In genomic region chr1:120415492-120415931, GRCh38 we compare ENCODE assay signal across 8 cellular contexts. TPM values are rescaled to one million over a fixed set of nuclear protein-coding genes. Genes with fewer than 3 reads are reported as not detected.
DNase-seq lines count a peak whose midpoint lies in the region; ATAC-seq, FAIRE-seq and TF ChIP-seq lines count a peak whose summit lies in the region.
"Not testable (repeated sequence)": the region's sequence is repeated elsewhere in the genome, so short reads cannot be mapped to it uniquely, and the experiment has no call there.

No MANE protein-coding gene starts in this region.

- peak overlapping the region; percentile 31; the same call in 1 of the 2 replicates for H3K9ac ChIP-seq in PC-3 (ENCODE audit: low read length)

- H3K9me3 Mint-ChIP-seq in activated CD8-positive, alpha-beta memory T cell treated with anti-CD3 and anti-CD28 coated beads, Interleukin-2, amount 10 ng/mL, durations not matched to agents 7 days and 5 days (ENCODE audit: low read depth) = not testable (repeated sequence)

- WGBS in A549 (ENCODE audit: missing lambda C conversion rate) = 0% methylated on average over 6 of the region's 21 CpGs
- WGBS in ectodermal cell, 2 experiments = 3% methylated on average over 18 to 19 of the region's 21 CpGs

- H3K4me2 ChIP-seq in A549 (peak overlapping the region; percentile 62; the same call in 2 of the 3 replicates), PC-3 (ENCODE audit: low read length) (peak overlapping the region; percentile 76)

- peak overlapping the region; percentile 54 for H3K4me3 ChIP-seq in A549
- peak overlapping the region; percentile 67 for H3K4me3 ChIP-seq in PC-3 (ENCODE audit: low read length)
- peak overlapping the region; percentile 43 for H3K4me3 ChIP-seq in ectodermal cell (ENCODE audit: insufficient read depth, low read depth, low read length)
- H3K4me3 ChIP-seq in skeletal muscle cell (ENCODE audit: low read depth, low read length) = peak overlapping the region; percentile 55

- TF ChIP-seq RAD21 in A549 (conservative IDR thresholded peaks at IDR 0.05 in 1 of 2, IDR thresholded peaks at IDR 0.05 in 1 of 2) = not testable (repeated sequence)

- H3K79me2 ChIP-seq in PC-3 (ENCODE audit: low read length) = not testable (repeated sequence)

- peak; percentile 68 to 88 for ATAC-seq in A549
- ATAC-seq in GM19035 (IDR thresholded peaks at IDR 0.05; ENCODE audit: unreplicated experiment) = peak; percentile 56
- peak; percentile 30 for ATAC-seq in HG03520 (IDR thresholded peaks at IDR 0.05; ENCODE audit: unreplicated experiment)
- peak; percentile 75 for ATAC-seq in PC-3
- ATAC-seq in activated CD8-positive, alpha-beta memory T cell treated with anti-CD3 and anti-CD28 coated beads, Interleukin-2, amount 10 ng/mL, durations not matched to agents 7 days and 5 days = peak; percentile 28

- H3F3A ChIP-seq in PC-3 (ENCODE audit: low read length, unreplicated experiment) = not testable (repeated sequence)

- intact Hi-C loops in PC-3 (cut with micrococcal nuclease) = not testable (repeated sequence)

- peak overlapping the region; percentile 92 for H3K4me3 Mint-ChIP-seq in activated CD8-positive, alpha-beta memory T cell treated with anti-CD3 and anti-CD28 coated beads, Interleukin-2, amount 10 ng/mL, durations not matched to agents 7 days and 5 days

- not testable (repeated sequence) for FAIRE-seq in A549 (lab: Jason Lieb, UNC)

- DNase-seq in A549 (ENCODE audit: low read depth in 1 of 2, low spot score in 1 of 2) = peak in 1 of 2 experiments; percentile 25
- peak; percentile 50 for DNase-seq in PC-3
- DNase-seq in activated CD8-positive, alpha-beta memory T cell treated with anti-CD3 and anti-CD28 coated beads, Interleukin-2, amount 10 ng/mL, durations not matched to agents 7 days and 5 days = peak; percentile 67
- peak; percentile 56 for DNase-seq in left kidney (ENCODE audit: low read depth, low spot score)
- DNase-seq in skeletal muscle cell (ENCODE audit: low read depth) = not testable (repeated sequence)

- TSS peak; percentile 47 for BruUV-seq in PC-3 (replicated peaks; lab: Mats Ljungman, UMichigan)

- peak overlapping the region; percentile 66; the same call in 1 of the 2 replicates for H2AFZ ChIP-seq in PC-3 (ENCODE audit: low read length)

- not testable (repeated sequence) for H3K36me3 ChIP-seq in PC-3 (ENCODE audit: low read depth, low read length); ectodermal cell (ENCODE audit: control insufficient read depth, insufficient read depth, low read length)

- H3K27ac ChIP-seq in A549 = peak overlapping the region; percentile 72 to 86
- not testable (repeated sequence) for H3K27ac ChIP-seq in PC-3 (ENCODE audit: low read length); ectodermal cell (ENCODE audit: insufficient read depth, low read depth, low read length, poor library complexity, severe bottlenecking)

- H4K20me1 ChIP-seq in PC-3 (ENCODE audit: low read length) = not testable (repeated sequence)

- H3K4me1 ChIP-seq in A549; PC-3 (ENCODE audit: insufficient read depth, low read length); ectodermal cell (ENCODE audit: control insufficient read depth, insufficient read depth, low read length): not testable (repeated sequence)

- H3K27me3 ChIP-seq in PC-3 (ENCODE audit: low read length); ectodermal cell (ENCODE audit: control insufficient read depth, insufficient read depth, low read length, poor library complexity, severe bottlenecking): not testable (repeated sequence)

- not testable (repeated sequence) for H3K27me3 Mint-ChIP-seq in activated CD8-positive, alpha-beta memory T cell treated with anti-CD3 and anti-CD28 coated beads, Interleukin-2, amount 10 ng/mL, durations not matched to agents 7 days and 5 days

- TF ChIP-seq EP300 in A549 (IDR thresholded peaks at IDR 0.05) = not testable (repeated sequence)

- POLR2A ChIA-PET in A549 (lab: Yijun Ruan, JAX); PC-3 (lab: Charles Lee; ENCODE audit: unreplicated experiment): not testable (repeated sequence)

- not testable (repeated sequence) for H3K9me3 ChIP-seq in A549; PC-3 (ENCODE audit: low read length); ectodermal cell (ENCODE audit: control insufficient read depth, low read length)

- peak overlapping the region; percentile 89 for H3K27ac Mint-ChIP-seq in activated CD8-positive, alpha-beta memory T cell treated with anti-CD3 and anti-CD28 coated beads, Interleukin-2, amount 10 ng/mL, durations not matched to agents 7 days and 5 days

- CTCF ChIA-PET in A549 (lab: Yijun Ruan, JAX); PC-3 (lab: Charles Lee); activated CD8-positive, alpha-beta memory T cell treated with anti-CD3 and anti-CD28 coated beads, Interleukin-2, amount 10 ng/mL, durations not matched to agents 7 days and 5 days (lab: Charles Lee): not testable (repeated sequence)

- TF ChIP-seq CTCF in A549 (IDR thresholded peaks at IDR 0.05); PC-3 (conservative IDR thresholded peaks at IDR 0.05; ENCODE audit: low read depth, low read length): not testable (repeated sequence)

- H3K36me3 Mint-ChIP-seq in activated CD8-positive, alpha-beta memory T cell treated with anti-CD3 and anti-CD28 coated beads, Interleukin-2, amount 10 ng/mL, durations not matched to agents 7 days and 5 days = not testable (repeated sequence)

- H3K4me1 Mint-ChIP-seq in activated CD8-positive, alpha-beta memory T cell treated with anti-CD3 and anti-CD28 coated beads, Interleukin-2, amount 10 ng/mL, durations not matched to agents 7 days and 5 days = not testable (repeated sequence)

- H3K9me2 ChIP-seq in PC-3 (replicated peaks; ENCODE audit: low read length) = not testable (repeated sequence)

- not testable (repeated sequence) for TF ChIP-seq POLR2A in A549 (IDR thresholded peaks at IDR 0.05; ENCODE audit: low read length)

RNA-seq across cellular contexts. Expression of gene NBPF8, which starts 0.7 kb away (rescaled TPM):
- polyA plus RNA-seq in A549 (2011; rRNA removed) = 10.2 and 11.4 TPM in 2 replicates
- polyA plus RNA-seq in A549 (2012; cell fraction: cytosol; rRNA removed) = 3.7 and 3.9 TPM in 2 replicates
- polyA plus RNA-seq in A549 (2012; cell fraction: nucleus; rRNA removed) = 7.5 and 10.5 TPM in 2 replicates
- 4.4 to 4.7 TPM (median 4.5 TPM) in 3 replicates for polyA plus RNA-seq in A549 (2017; fragmentation: RNase III; extraction: RNeasy Plus Mini Kit Qiagen cat#74134 plus additional on column Dnase treatment)
- 4.7 and 5.6 TPM in 2 replicates for polyA minus RNA-seq in A549 (2011; rRNA and poly(A)+ RNA removed)
- 19.3 and 19.8 TPM in 2 replicates for total RNA-seq in PC-3 (2014; rRNA removed)
- total RNA-seq in activated CD8-positive, alpha-beta memory T cell treated with anti-CD3 and anti-CD28 coated beads, Interleukin-2, amount 10 ng/mL, durations not matched to agents 7 days and 5 days = 10 to 100 TPM; 37.0 to 39.1 TPM
- 8.6 TPM for polyA plus RNA-seq in ectodermal cell (2013, experiment 1 of 4)
- polyA plus RNA-seq in ectodermal cell (2013, experiment 2 of 4) = 8.5 TPM
- polyA plus RNA-seq in ectodermal cell (2013, experiment 3 of 4) = 6.5 TPM
- polyA plus RNA-seq in ectodermal cell (2013, experiment 4 of 4) = 7.1 TPM

Comparison
In these comparisons a context has a peak if more than half of its experiments do, and no peak if none do; other contexts are left out.
1. ATAC-seq: peak in every context shown above with its lines; median percentile 78 in A549; 75 in PC-3; 56 in GM19035; 30 in HG03520; 28 in activated CD8-positive, alpha-beta memory T cell treated with anti-CD3 and anti-CD28 coated beads, Interleukin-2, amount 10 ng/mL, durations not matched to agents 7 days and 5 days.